8 cellular contexts compared by ENCODE assay signal in genomic region chr12:50504798-50505385, GRCh38. TPM values are rescaled to one million over a fixed set of nuclear protein-coding genes. Genes with fewer than 3 reads are reported as not detected.
DNase-seq lines count a peak whose midpoint lies in the region; ATAC-seq and TF ChIP-seq lines count a peak whose summit lies in the region.

DIP2B (plus strand) TSS chr12:50504985; CDS start chr12:50505141, 156 bp downstream.

- peak; percentile 74 for ATAC-seq in HG02763 (IDR thresholded peaks at IDR 0.05; ENCODE audit: unreplicated experiment)

- peak within 1 kb of the TSS; percentile 83 for H3K4me2 ChIP-seq in trophoblast cell (ENCODE audit: low read length)

- H3K23ac ChIP-seq in trophoblast cell (ENCODE audit: low read length), result no peak within 1 kb of the TSS

- peak within 1 kb of the TSS; percentile 98 for H4K91ac ChIP-seq in trophoblast cell (ENCODE audit: low read depth, low read length)

- peak within 1 kb of the TSS; percentile 96 for H3K14ac ChIP-seq in trophoblast cell (ENCODE audit: low read length)

- peak within 1 kb of the TSS; percentile 90 for H4K12ac ChIP-seq in trophoblast cell (ENCODE audit: low read depth, low read length)

- H3K4ac ChIP-seq in trophoblast cell (ENCODE audit: low read depth, low read length), result peak within 1 kb of the TSS; percentile 99

- H3K79me1 ChIP-seq in trophoblast cell (ENCODE audit: low read length), result peaks cover 14% of the 10 kb centered on the region

- intact Hi-C loops in cardiac septum (cut with DNase I), result loop anchor here (1.0 to 10.0 kb wide), 2 partner anchors 133 to 230 kb away; no protein-coding TSS in a partner anchor

- H3K4me3 ChIP-seq in adipocyte (ENCODE audit: low read length) (peak within 1 kb of the TSS; percentile 96), trophoblast cell (ENCODE audit: low read depth, low read length) (peak within 1 kb of the TSS; percentile 96), tibial nerve (peak within 1 kb of the TSS; percentile 75 to 93 (median 87))

- H3K36me3 ChIP-seq in adipocyte (ENCODE audit: control insufficient read depth, insufficient read depth, low read length, severe bottlenecking) (no peaks in the 10 kb centered on the region), trophoblast cell (ENCODE audit: control insufficient read depth in 1 of 2, insufficient read depth in 2 of 2, low read length in 2 of 2) (no peaks in the 10 kb centered on the region), tibial nerve (no peaks in the 10 kb centered on the region)

- peak; percentile 89 for DNase-seq in NCI-H1417 treated with DMSO at 0.1 percent for 48 hours (lab: John Stamatoyannopoulos, UW)
- peak; percentile 93 for DNase-seq in T follicular helper cell (ENCODE audit: low read depth)
- peak; percentile 97 for DNase-seq in adipocyte (ENCODE audit: low read depth)
- peak; percentile 97 for DNase-seq in cardiac septum (ENCODE audit: low spot score)
- peak; percentile 94 to 97 for DNase-seq in trophoblast cell
- DNase-seq in tibial nerve (ENCODE audit: low spot score in 2 of 2), result peak; percentile 89 to 95

- peak within 1 kb of the TSS; percentile 85 for H3K18ac ChIP-seq in trophoblast cell (ENCODE audit: low read length)

- H3K79me2 ChIP-seq in trophoblast cell (ENCODE audit: control insufficient read depth, insufficient read depth, low read length, poor library complexity), result peaks cover 17% of the 10 kb centered on the region

- peak within 1 kb of the TSS; percentile 68 for H2AFZ ChIP-seq in trophoblast cell (ENCODE audit: insufficient read depth, low read length, poor library complexity)

- H4K8ac ChIP-seq in trophoblast cell (ENCODE audit: low read depth, low read length), result peak within 1 kb of the TSS; percentile 92

- peak in 1 of 2 donors; percentile 94 for TF ChIP-seq EP300 in tibial nerve (IDR thresholded peaks at IDR 0.05)

- H2BK5ac ChIP-seq in trophoblast cell (ENCODE audit: low read depth, low read length, poor library complexity), result peak within 1 kb of the TSS; percentile 95

- H2BK120ac ChIP-seq in trophoblast cell (ENCODE audit: insufficient read depth, low read length, poor library complexity), result peak within 1 kb of the TSS; percentile 93

- peak within 1 kb of the TSS; percentile 47 for H2BK12ac ChIP-seq in trophoblast cell (ENCODE audit: low read length)

- H2AK5ac ChIP-seq in trophoblast cell (ENCODE audit: low read length), result peak within 1 kb of the TSS; percentile 73

- H3K9ac ChIP-seq in adipocyte (ENCODE audit: low read length) (peak within 1 kb of the TSS; percentile 94), trophoblast cell (ENCODE audit: low read length) (peak within 1 kb of the TSS; percentile 97)

- peak; percentile 92 for TF ChIP-seq CTCF in GM12874 (IDR thresholded peaks at IDR 0.05; ENCODE audit: insufficient read depth, low read depth, low read length)
- peak; percentile 91 to 99 (median 96) for TF ChIP-seq CTCF in tibial nerve (IDR thresholded peaks at IDR 0.05)

- H3K9me3 ChIP-seq in adipocyte (ENCODE audit: control insufficient read depth, low read length) (no peaks in the 10 kb centered on the region), trophoblast cell (ENCODE audit: insufficient read depth, low read depth, low read length) (no peaks in the 10 kb centered on the region), tibial nerve (no peaks in the 10 kb centered on the region)

- WGBS in trophoblast cell (ENCODE audit: extremely low coverage, insufficient coverage, insufficient read length), result no CpG with 5 or more reads among the region's 68 CpGs
- WGBS in tibial nerve, 2 donors, result 1% methylated on average over 39 to 58 of the region's 68 CpGs

- H3K27me3 ChIP-seq in adipocyte (replicated peaks; ENCODE audit: control insufficient read depth, insufficient read depth, low read length), result no peaks in the 10 kb centered on the region
- H3K27me3 ChIP-seq in trophoblast cell (ENCODE audit: insufficient read depth, low read length), result no peaks in the 10 kb centered on the region
- H3K27me3 ChIP-seq in tibial nerve, result no peaks in the 10 kb centered on the region

- peak; percentile 61 to 89 for TF ChIP-seq POLR2A in tibial nerve (IDR thresholded peaks at IDR 0.05)

- peaks cover 27% of the 10 kb centered on the region for H3K4me1 ChIP-seq in adipocyte (ENCODE audit: control insufficient read depth, insufficient read depth, low read length)
- peaks cover 3 to 11% of the 10 kb centered on the region in 2 experiments for H3K4me1 ChIP-seq in trophoblast cell (ENCODE audit: control insufficient read depth in 1 of 2, insufficient read depth in 2 of 2, low read length in 2 of 2)
- peaks cover 0 to 45% (median 37%) of the 10 kb centered on the region in 4 donors for H3K4me1 ChIP-seq in tibial nerve

- H3K27ac ChIP-seq in trophoblast cell (ENCODE audit: low read depth, low read length) (peak within 1 kb of the TSS; percentile 88), tibial nerve (peak within 1 kb of the TSS; percentile 94 to 99 (median 96))

RNA-seq across cellular contexts. Expression of gene DIP2B, which starts in this region (rescaled TPM):
- total RNA-seq in cardiac septum (16.5 TPM), tibial nerve (10 to 100 TPM; 38.6 to 59.0 (median 44.8) TPM)
- polyA plus RNA-seq in trophoblast cell (2013), result 33.2 and 33.7 TPM in 2 replicates

Comparison
In these comparisons a context has a peak if more than half of its experiments do, and no peak if none do; other contexts are left out.
1. Peak in every context shown above with its lines: DNase-seq, ATAC-seq, H3K4me3 ChIP-seq and H3K27ac ChIP-seq.